17 cellular contexts compared by ENCODE assay signal in the genomic region with DNA sequence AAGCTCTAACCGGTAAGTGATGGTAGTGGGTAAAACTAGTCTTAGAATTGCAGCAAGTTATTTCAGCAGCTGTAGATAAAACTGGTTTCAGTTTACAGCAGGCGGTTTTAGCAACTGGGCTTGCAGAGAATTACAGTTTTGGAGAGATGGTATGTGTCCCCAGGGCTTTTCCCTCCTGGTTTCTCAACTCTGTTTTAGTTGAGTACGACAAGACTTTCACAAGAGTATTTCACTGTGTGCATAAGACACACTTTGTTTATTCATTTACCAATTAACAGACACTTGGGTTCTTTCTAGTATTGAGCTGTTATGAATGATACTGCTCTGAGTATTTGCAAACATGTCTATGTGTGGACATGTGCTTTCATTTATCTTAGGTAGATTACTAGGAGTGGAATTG.
DNase-seq lines count a peak whose midpoint lies in the region; ATAC-seq lines count a peak whose summit lies in the region.
"Had no signal": no experiment of that assay in that cellular context is flagged by ENCODE, and none has a peak within 500 bp of the region (broad histone marks: within the 10 kb centered on the region; RNA-seq: fewer than 3 reads in every experiment).

No MANE protein-coding gene starts in this region.

- no peak for ATAC-seq in GM18858 (IDR thresholded peaks at IDR 0.05; ENCODE audit: unreplicated experiment)

- no peak overlapping the region for H3K9ac ChIP-seq in SK-N-MC (ENCODE audit: insufficient read length)

- peaks cover 10% of the 10 kb centered on the region for H3K27me3 Mint-ChIP-seq in activated CD4-positive, alpha-beta T cell treated with anti-CD3 and anti-CD28 coated beads, Interleukin-2, amount 10 ng/mL, durations not matched to agents 24 days and 14 days
- peaks cover 8% of the 10 kb centered on the region for H3K27me3 Mint-ChIP-seq in activated naive CD4-positive, alpha-beta T cell treated with anti-CD3 and anti-CD28 coated beads, Interleukin-2, amount 10 ng/mL, durations not matched to agents 7 days and 5 days
- H3K27me3 Mint-ChIP-seq: activated T-cell treated with anti-CD3 and anti-CD28 coated beads, Interleukin-2, amount 50 U/mL, for 24 hours; progenitor cell of endocrine pancreas had no signal

- DNase-seq in activated CD4-positive, alpha-beta T cell treated with anti-CD3 and anti-CD28 coated beads, Interleukin-2, amount 10 ng/mL, durations not matched to agents 24 days and 14 days, result peak; percentile 31
- DNase-seq in activated CD4-positive, alpha-beta T cell treated with anti-CD3 and anti-CD28 coated beads for 1 hour, result no peak
- DNase-seq in SK-N-MC (ENCODE audit: low read depth, low spot score) (peak; percentile 22), fibroblast of the conjunctiva (ENCODE audit: low read depth) (peak; percentile 79), substantia nigra (lab: John Stamatoyannopoulos, UW) (no peak), hepatic stellate cell (ENCODE audit: low spot score) (no peak)
- DNase-seq in activated naive CD4-positive, alpha-beta T cell treated with anti-CD3 and anti-CD28 coated beads, Interleukin-2, amount 10 ng/mL, durations not matched to agents 7 days and 5 days, result no peak
- DNase-seq: activated naive CD8-positive, alpha-beta T cell treated with anti-CD3 and anti-CD28 coated beads, Interleukin-2, amount 10 ng/mL, durations not matched to agents 7 days and 5 days; activated T-cell treated with anti-CD3 and anti-CD28 coated beads, Interleukin-2, amount 50 U/mL, for 24 hours; hypothalamus; naive B cell; NCI-H1105 treated with DMSO at 0.1 percent for 48 hours; NCI-H226; SHP77 had no signal

- peaks cover 4% of the 10 kb centered on the region for H3K9me3 Mint-ChIP-seq in activated CD4-positive, alpha-beta T cell treated with anti-CD3 and anti-CD28 coated beads, Interleukin-2, amount 10 ng/mL, durations not matched to agents 24 days and 14 days
- H3K9me3 Mint-ChIP-seq in activated naive CD4-positive, alpha-beta T cell treated with anti-CD3 and anti-CD28 coated beads, Interleukin-2, amount 10 ng/mL, durations not matched to agents 7 days and 5 days, result no peaks in the 10 kb centered on the region

- H3K27ac Mint-ChIP-seq in activated CD4-positive, alpha-beta T cell treated with anti-CD3 and anti-CD28 coated beads, Interleukin-2, amount 10 ng/mL, durations not matched to agents 24 days and 14 days, result no peak overlapping the region
- no peak overlapping the region for H3K27ac Mint-ChIP-seq in activated naive CD4-positive, alpha-beta T cell treated with anti-CD3 and anti-CD28 coated beads, Interleukin-2, amount 10 ng/mL, durations not matched to agents 7 days and 5 days
- H3K27ac Mint-ChIP-seq: activated naive CD8-positive, alpha-beta T cell treated with anti-CD3 and anti-CD28 coated beads, Interleukin-2, amount 10 ng/mL, durations not matched to agents 7 days and 5 days; activated T-cell treated with anti-CD3 and anti-CD28 coated beads, Interleukin-2, amount 50 U/mL, for 24 hours; naive B cell; progenitor cell of endocrine pancreas had no signal

- H3K4me3 Mint-ChIP-seq in activated CD4-positive, alpha-beta T cell treated with anti-CD3 and anti-CD28 coated beads, Interleukin-2, amount 10 ng/mL, durations not matched to agents 24 days and 14 days, result no peak overlapping the region
- no peak overlapping the region for H3K4me3 Mint-ChIP-seq in activated naive CD4-positive, alpha-beta T cell treated with anti-CD3 and anti-CD28 coated beads, Interleukin-2, amount 10 ng/mL, durations not matched to agents 7 days and 5 days
- H3K4me3 Mint-ChIP-seq: activated naive CD8-positive, alpha-beta T cell treated with anti-CD3 and anti-CD28 coated beads, Interleukin-2, amount 10 ng/mL, durations not matched to agents 7 days and 5 days; activated T-cell treated with anti-CD3 and anti-CD28 coated beads, Interleukin-2, amount 50 U/mL, for 24 hours; naive B cell had no signal

- CTCF ChIA-PET in activated naive CD4-positive, alpha-beta T cell treated with anti-CD3 and anti-CD28 coated beads, Interleukin-2, amount 10 ng/mL, durations not matched to agents 7 days and 5 days (lab: Charles Lee), result no interaction called here

- H3K36me3 ChIP-seq in SK-N-MC (ENCODE audit: insufficient read depth, low read length), result no peaks in the 10 kb centered on the region
- H3K36me3 ChIP-seq: suprapubic skin had no signal

- H3K4me1 Mint-ChIP-seq in activated CD4-positive, alpha-beta T cell treated with anti-CD3 and anti-CD28 coated beads, Interleukin-2, amount 10 ng/mL, durations not matched to agents 24 days and 14 days, result no peaks in the 10 kb centered on the region
- H3K4me1 Mint-ChIP-seq in activated naive CD4-positive, alpha-beta T cell treated with anti-CD3 and anti-CD28 coated beads, Interleukin-2, amount 10 ng/mL, durations not matched to agents 7 days and 5 days, result no peaks in the 10 kb centered on the region
- H3K4me1 Mint-ChIP-seq: naive B cell had no signal

- peaks cover 3% of the 10 kb centered on the region for H3K36me3 Mint-ChIP-seq in activated CD4-positive, alpha-beta T cell treated with anti-CD3 and anti-CD28 coated beads, Interleukin-2, amount 10 ng/mL, durations not matched to agents 24 days and 14 days (ENCODE audit: low read depth)
- H3K36me3 Mint-ChIP-seq in activated naive CD4-positive, alpha-beta T cell treated with anti-CD3 and anti-CD28 coated beads, Interleukin-2, amount 10 ng/mL, durations not matched to agents 7 days and 5 days, result peaks cover 4% of the 10 kb centered on the region
- H3K36me3 Mint-ChIP-seq: naive B cell had no signal

- no peak overlapping the region for H3K4me3 ChIP-seq in SK-N-MC
- H3K4me3 ChIP-seq: suprapubic skin had no signal

- H3K27ac ChIP-seq in SK-N-MC, result no peak overlapping the region
- H3K27ac ChIP-seq in substantia nigra (ENCODE audit: low read depth, low read length, poor library complexity, severe bottlenecking), result peak overlapping the region; percentile 10
- H3K27ac ChIP-seq: suprapubic skin had no signal

- intact Hi-C loops in activated CD4-positive, alpha-beta T cell treated with anti-CD3 and anti-CD28 coated beads, Interleukin-2, amount 10 ng/mL, durations not matched to agents 24 days and 14 days (cut with micrococcal nuclease), result no loop called here

- no peaks in the 10 kb centered on the region for H3K9me3 ChIP-seq in SK-N-MC (ENCODE audit: low read depth, low read length)
- H3K9me3 ChIP-seq: suprapubic skin had no signal

Comparison
In these comparisons a context has a peak if more than half of its experiments do, and no peak if none do; other contexts are left out.
1. DNase-seq: peak in activated CD4-positive, alpha-beta T cell treated with anti-CD3 and anti-CD28 coated beads, Interleukin-2, amount 10 ng/mL, durations not matched to agents 24 days and 14 days (single experiment), SK-N-MC (single experiment) and fibroblast of the conjunctiva (single experiment); none in activated CD4-positive, alpha-beta T cell treated with anti-CD3 and anti-CD28 coated beads for 1 hour (single experiment), substantia nigra (0 of 49), activated naive CD4-positive, alpha-beta T cell treated with anti-CD3 and anti-CD28 coated beads, Interleukin-2, amount 10 ng/mL, durations not matched to agents 7 days and 5 days (single experiment) and hepatic stellate cell (single experiment).